Comparison of ENCODE assay signal across 1 cellular context in genomic region chr6:43184268-43184985, GRCh38.
A peak's percentile ranks its signal among the peaks of the same experiment; 100 is the strongest.
TF ChIP-seq lines count a peak whose summit lies in the region.

No MANE protein-coding gene starts in this region.

TF ChIP-seq in HepG2, 621 proteins besides CTCF, POLR2A, EP300 and RAD21:
- 0 out of 2 replicates have a peak, but pooled peaks have one; percentile 27 for TF ChIP-seq NRL (CRISPR knock-in tag; IDR thresholded peaks at IDR 0.05; ENCODE audit: borderline replicate concordance)
- no peak for TF ChIP-seq HES4 (CRISPR knock-in tag; IDR thresholded peaks at IDR 0.05; ENCODE audit: borderline replicate concordance)
- TF ChIP-seq ARHGAP35 (CRISPR knock-in tag; IDR thresholded peaks at IDR 0.05; ENCODE audit: borderline replicate concordance): no peak
- TF ChIP-seq ZNF569 (CRISPR knock-in tag; IDR thresholded peaks at IDR 0.05; ENCODE audit: borderline replicate concordance): no peak
- TF ChIP-seq NFE2L2 (IDR thresholded peaks at IDR 0.05; ENCODE audit: low read length): no peak
- no peak for TF ChIP-seq EEA1 (CRISPR knock-in tag; IDR thresholded peaks at IDR 0.05; ENCODE audit: borderline replicate concordance)
- no peak for TF ChIP-seq ZNF557 (CRISPR knock-in tag; IDR thresholded peaks at IDR 0.05)
- TF ChIP-seq CEBPB (IDR thresholded peaks at IDR 0.05; ENCODE audit: borderline replicate concordance, low read depth, low read length): peak; percentile 73
- peak; percentile 26 for TF ChIP-seq AGO2 (optimal IDR thresholded peaks at IDR 0.05; ENCODE audit: low read depth, low read length)
TF ChIP-seq in HepG2: peak in this region for 3.
